In the genomic region with DNA sequence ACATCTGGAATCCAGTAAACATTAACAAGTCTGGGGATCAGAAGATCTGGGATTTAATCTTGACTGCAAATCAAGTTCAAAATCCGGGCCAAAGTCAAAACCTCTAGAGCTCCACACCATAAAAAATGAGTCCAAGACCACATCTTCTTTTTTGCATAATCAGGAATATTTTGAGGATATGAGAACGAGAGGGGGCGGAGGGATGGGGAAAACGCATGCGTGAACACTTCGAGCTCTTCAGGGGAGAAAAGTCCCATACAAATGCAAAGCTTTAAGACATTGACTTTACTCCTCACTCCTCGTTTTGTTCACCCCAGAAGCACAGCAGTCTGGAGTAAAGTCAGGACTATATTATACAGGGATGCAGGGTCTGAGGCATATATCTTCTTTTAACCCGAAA, we compare ENCODE assay signal across 1 cellular context.
TF ChIP-seq lines count a peak whose summit lies in the region.

No MANE protein-coding gene starts in this region.

TF ChIP-seq in GM23338, 12 proteins besides CTCF, POLR2A, EP300 and RAD21 (continued from another document):
- TF ChIP-seq ZNF462 (CRISPR knock-in tag; IDR thresholded peaks at IDR 0.05), result no peak
